Comparison of ENCODE assay signal across 8 cellular contexts in the genomic region with DNA sequence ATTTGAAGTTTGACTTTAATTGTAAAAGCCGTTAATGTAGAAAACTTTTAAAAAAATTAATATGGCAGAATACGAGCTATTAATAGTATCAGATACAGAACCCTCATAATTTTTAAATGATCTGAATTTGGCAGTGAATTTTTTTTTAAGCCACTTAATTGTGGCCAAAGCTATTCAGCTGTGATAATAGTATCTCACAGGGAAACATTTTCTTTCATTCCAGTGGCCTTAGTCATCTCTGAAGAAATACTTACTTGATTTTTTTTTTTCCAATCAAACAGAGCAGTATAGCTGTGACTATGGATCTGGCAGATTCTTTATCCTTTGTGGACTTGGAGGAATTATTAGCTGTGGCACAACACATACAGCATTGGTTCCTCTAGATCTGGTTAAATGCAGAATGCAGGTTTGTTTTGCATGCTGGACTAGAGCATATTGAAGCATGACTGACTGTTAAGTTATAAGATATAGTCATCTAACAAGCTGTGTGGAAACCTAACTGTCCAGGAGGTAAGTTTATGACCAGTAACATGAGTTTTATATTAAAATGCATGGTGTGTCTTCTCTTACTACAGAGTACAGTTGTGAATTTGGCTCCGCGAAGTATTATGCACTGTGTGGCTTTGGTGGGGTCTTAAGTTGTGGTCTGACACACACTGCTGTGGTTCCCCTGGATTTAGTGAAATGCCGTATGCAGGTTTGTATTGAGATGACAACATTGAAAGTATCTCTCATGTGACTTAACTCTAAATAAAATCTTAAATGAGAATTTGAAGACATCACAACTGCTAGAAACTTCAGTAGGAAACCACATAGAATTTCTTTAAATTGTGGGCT. TPM values are rescaled to one million over a fixed set of nuclear protein-coding genes. Genes with fewer than 3 reads are reported as not detected.
DNase-seq lines count a peak whose midpoint lies in the region; ATAC-seq and TF ChIP-seq lines count a peak whose summit lies in the region.

No MANE protein-coding gene starts in this region.

- H3K4me2 ChIP-seq in smooth muscle cell = peak overlapping the region; percentile 93

- peaks cover 29% of the 10 kb centered on the region for H3K4me1 Mint-ChIP-seq in activated CD4-positive, alpha-beta memory T cell treated with anti-CD3 and anti-CD28 coated beads for 36 hours (ENCODE audit: low read depth)

- H3K9me3 Mint-ChIP-seq in activated CD4-positive, alpha-beta memory T cell treated with anti-CD3 and anti-CD28 coated beads for 36 hours = no peaks in the 10 kb centered on the region

- H3K4me1 ChIP-seq in smooth muscle cell (ENCODE audit: low read depth) = peaks cover 14% of the 10 kb centered on the region

- no peaks in the 10 kb centered on the region for H3K27me3 ChIP-seq in smooth muscle cell (ENCODE audit: low read depth)

- ATAC-seq in GM21447 (IDR thresholded peaks at IDR 0.05; ENCODE audit: unreplicated experiment) = no peak

- no peaks in the 10 kb centered on the region for H3K27me3 Mint-ChIP-seq in activated CD4-positive, alpha-beta memory T cell treated with anti-CD3 and anti-CD28 coated beads for 36 hours

- peaks cover 18% of the 10 kb centered on the region for H3K36me3 ChIP-seq in smooth muscle cell (ENCODE audit: low read depth)

- intact Hi-C loops in activated CD4-positive, alpha-beta memory T cell treated with anti-CD3 and anti-CD28 coated beads for 36 hours (cut with micrococcal nuclease) = loop anchor here (1.0 to 2.0 kb wide), 2 partner anchors 146 to 1543 kb away; no protein-coding TSS in a partner anchor

- peaks cover 62% of the 10 kb centered on the region for H3K79me2 ChIP-seq in smooth muscle cell (ENCODE audit: low read depth)

- peaks cover 12% of the 10 kb centered on the region for H3F3A ChIP-seq in smooth muscle cell (ENCODE audit: low read depth)

- H3K36me3 Mint-ChIP-seq in activated CD4-positive, alpha-beta memory T cell treated with anti-CD3 and anti-CD28 coated beads for 36 hours = peaks cover 44% of the 10 kb centered on the region

- POLR2A ChIA-PET in activated CD4-positive, alpha-beta memory T cell treated with anti-CD3 and anti-CD28 coated beads for 36 hours (lab: Charles Lee) = interaction anchor here (0.6 to 5.5 kb wide), 10 partner anchors 20 to 146 kb away, joined by 3 to 40 read pairs (median 4); a partner anchor contains a TSS

- H3K9ac ChIP-seq in smooth muscle cell (ENCODE audit: low read depth) = peak overlapping the region; percentile 98

- no peak overlapping the region for H2AFZ ChIP-seq in smooth muscle cell (ENCODE audit: low read depth)

- peaks cover 67% of the 10 kb centered on the region for H4K20me1 ChIP-seq in smooth muscle cell (ENCODE audit: low read depth)

- CTCF ChIA-PET in activated CD4-positive, alpha-beta memory T cell treated with anti-CD3 and anti-CD28 coated beads for 36 hours (lab: Charles Lee) = interaction anchor here (0.6 to 5.1 kb wide), 6 partner anchors 10 to 384 kb away, joined by 4 to 42 read pairs (median 6); no protein-coding TSS in a partner anchor

- H3K4me3 ChIP-seq in smooth muscle cell = peak overlapping the region; percentile 76

- H3K27ac ChIP-seq in smooth muscle cell (ENCODE audit: low read depth) = peak overlapping the region; percentile 87

- no peak for TF ChIP-seq CTCF in smooth muscle cell (IDR thresholded peaks at IDR 0.05; ENCODE audit: borderline replicate concordance, insufficient read depth, poor library complexity, severe bottlenecking)

- DNase-seq in activated CD8-positive, alpha-beta memory T cell treated with anti-CD3 and anti-CD28 coated beads, Interleukin-2, amount 50 U/mL, for 1 hour (ENCODE audit: extremely low read depth) = peak; percentile 9
- no peak for DNase-seq in activated CD8-positive, alpha-beta memory T cell treated with anti-CD3 and anti-CD28 coated beads for 24 hours
- peak; percentile 54 for DNase-seq in activated CD4-positive, alpha-beta memory T cell treated with anti-CD3 and anti-CD28 coated beads for 36 hours
- DNase-seq in glomerular visceral epithelial cell (ENCODE audit: extremely low spot score) (peak; percentile 65), smooth muscle cell (lab: John Stamatoyannopoulos, UW; ENCODE audit: unreplicated experiment) (no peak), SHP77 treated with DMSO at 0.1 percent for 48 hours (lab: John Stamatoyannopoulos, UW) (no peak), GOT3 (lab: John Stamatoyannopoulos, UW) (no peak)

- no peaks in the 10 kb centered on the region for H3K9me3 ChIP-seq in smooth muscle cell (replicated peaks; ENCODE audit: low read depth)

- H3K4me3 Mint-ChIP-seq in activated CD4-positive, alpha-beta memory T cell treated with anti-CD3 and anti-CD28 coated beads for 36 hours = peak overlapping the region; percentile 91

- WGBS in smooth muscle cell (ENCODE audit: low lambda C conversion rate) = 30% methylated on average over 5 of the region's 5 CpGs

- H3K27ac Mint-ChIP-seq in activated CD4-positive, alpha-beta memory T cell treated with anti-CD3 and anti-CD28 coated beads for 36 hours = peak overlapping the region; percentile 97

RNA-seq across cellular contexts. Expression of a gene that starts 1.9 kb away (rescaled TPM):
- 100 to 1,000 TPM; 584 to 620 TPM for total RNA-seq in activated CD4-positive, alpha-beta memory T cell treated with anti-CD3 and anti-CD28 coated beads for 36 hours
- total RNA-seq in smooth muscle cell = 643 and 652 TPM in 2 replicates
- 433 and 440 TPM in 2 replicates for polyA plus RNA-seq in smooth muscle cell

RNA-seq across cellular contexts. Expression of a gene that starts 49.2 kb away (rescaled TPM):
- 10 to 100 TPM; 24.9 to 26.2 TPM for total RNA-seq in activated CD4-positive, alpha-beta memory T cell treated with anti-CD3 and anti-CD28 coated beads for 36 hours
- total RNA-seq in smooth muscle cell = 97.9 and 107 TPM in 2 replicates
- polyA plus RNA-seq in smooth muscle cell = 64.1 and 80.9 TPM in 2 replicates

RNA-seq across cellular contexts. Expression of a gene that starts 49.7 kb away (rescaled TPM):
- total RNA-seq in activated CD4-positive, alpha-beta memory T cell treated with anti-CD3 and anti-CD28 coated beads for 36 hours = 10 to 100 TPM; 19.6 to 20.8 TPM
- total RNA-seq in smooth muscle cell = 27.1 and 58.3 TPM in 2 replicates
- polyA plus RNA-seq in smooth muscle cell = 14.6 and 17.0 TPM in 2 replicates

Comparison
In these comparisons a context has a peak if more than half of its experiments do, and no peak if none do; other contexts are left out.
1. DNase-seq: peak in activated CD8-positive, alpha-beta memory T cell treated with anti-CD3 and anti-CD28 coated beads, Interleukin-2, amount 50 U/mL, for 1 hour (single experiment), activated CD4-positive, alpha-beta memory T cell treated with anti-CD3 and anti-CD28 coated beads for 36 hours (single experiment) and glomerular visceral epithelial cell (single experiment); none in activated CD8-positive, alpha-beta memory T cell treated with anti-CD3 and anti-CD28 coated beads for 24 hours (single experiment), smooth muscle cell (single experiment), SHP77 treated with DMSO at 0.1 percent for 48 hours (single experiment) and GOT3 (single experiment).